In the genomic region with DNA sequence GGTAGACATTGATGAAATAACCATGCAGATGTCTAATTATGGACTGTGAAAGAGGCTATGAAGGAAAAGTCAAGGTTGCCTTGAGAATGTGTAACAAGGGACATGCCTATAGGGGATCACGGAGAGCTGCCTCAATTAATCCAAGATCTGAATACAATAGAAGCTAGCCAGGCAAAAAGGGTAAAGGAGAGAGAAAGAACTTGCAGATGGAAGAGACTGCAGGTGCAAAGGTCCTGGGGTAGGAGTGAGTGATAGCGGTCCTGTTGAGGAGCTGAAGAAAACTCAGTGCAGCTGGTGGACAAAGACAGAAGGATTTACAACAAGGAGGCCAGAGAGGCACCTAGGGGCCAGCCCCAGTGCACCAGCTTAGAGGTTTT, we compare ENCODE assay signal across 11 cellular contexts. TPM values are rescaled to one million over a fixed set of nuclear protein-coding genes. Genes with fewer than 3 reads are reported as not detected.
DNase-seq lines count a peak whose midpoint lies in the region; ATAC-seq and TF ChIP-seq lines count a peak whose summit lies in the region.
"Had no signal": no experiment of that assay in that cellular context is flagged by ENCODE, and none has a peak within 500 bp of the region (broad histone marks: within the 10 kb centered on the region; RNA-seq: fewer than 3 reads in every experiment).

No MANE protein-coding gene starts in this region.

- BruUV-seq in OCI-LY7 (replicated peaks; lab: Mats Ljungman, UMichigan), result no TSS peak

- CTCF ChIA-PET in OCI-LY7 (lab: Charles Lee; ENCODE audit: unreplicated experiment), result interaction anchor here (1.0 kb wide), 1 partner anchor 101 kb away, joined by 3 read pairs; no protein-coding TSS in a partner anchor

- 96 to 100% methylated on average over 2 of the region's 2 CpGs for WGBS in GM23248 (ENCODE audit: low coverage in 1 of 2, low lambda C conversion rate in 2 of 2, missing lambda C conversion rate in 2 of 2), 2 experiments

- no peaks in the 10 kb centered on the region for H3K9me3 Mint-ChIP-seq in chondrocyte (ENCODE audit: low read depth)

- no peaks in the 10 kb centered on the region for H3K36me3 Mint-ChIP-seq in chondrocyte (ENCODE audit: low read depth)

- H3K27ac ChIP-seq in GM23248 (peak overlapping the region; percentile 27), OCI-LY7 (ENCODE audit: low read depth, low read length, poor library complexity, severe bottlenecking) (peak overlapping the region; percentile 79)

- H3K9me3 ChIP-seq in GM23248 (ENCODE audit: low read depth), result no peaks in the 10 kb centered on the region
- no peaks in the 10 kb centered on the region for H3K9me3 ChIP-seq in OCI-LY7 (ENCODE audit: low read length)
- H3K9me3 ChIP-seq: left ventricle myocardium inferior had no signal

- H3K27ac Mint-ChIP-seq in chondrocyte (ENCODE audit: unreplicated experiment), result peak overlapping the region; percentile 62

- in situ Hi-C loops in GM23248 (cut with MboI), result no loop called here

- H4K20me1 ChIP-seq in GM23248 (ENCODE audit: insufficient read depth), result no peaks in the 10 kb centered on the region
- H4K20me1 ChIP-seq in OCI-LY7 (ENCODE audit: insufficient read depth, low read length), result no peaks in the 10 kb centered on the region

- no peak for ATAC-seq in sciatic nerve

- no peak overlapping the region for H3K9ac ChIP-seq in GM23248

- H3K4me3 Mint-ChIP-seq in chondrocyte (ENCODE audit: unreplicated experiment), result no peak overlapping the region

- no peak overlapping the region for H2AFZ ChIP-seq in GM23248
- no peak overlapping the region; the same call in 1 of the 2 replicates for H2AFZ ChIP-seq in OCI-LY7 (ENCODE audit: low read length)

- H3K79me2 ChIP-seq in GM23248 (ENCODE audit: insufficient read depth), result no peaks in the 10 kb centered on the region
- H3K79me2 ChIP-seq in OCI-LY7 (ENCODE audit: insufficient read depth, low read depth, low read length), result no peaks in the 10 kb centered on the region

- peaks cover 30% of the 10 kb centered on the region for H3F3A ChIP-seq in GM23248 (ENCODE audit: insufficient read depth)

- POLR2A ChIA-PET in OCI-LY7 (lab: Charles Lee), result no interaction called here

- DNase-seq in GM23248 (no peak), OCI-LY7 (ENCODE audit: low spot score) (peak; percentile 16), chondrocyte (ENCODE audit: low spot score) (peak; percentile 19), sciatic nerve (ENCODE audit: low spot score) (peak; percentile 33), NCI-H2227 (lab: John Stamatoyannopoulos, UW; ENCODE audit: unreplicated experiment) (no peak), NOMO-1 treated with dmso at 0.1 percent for 144 hours (lab: John Stamatoyannopoulos, UW; ENCODE audit: unreplicated experiment) (no peak), cortex of kidney (lab: John Stamatoyannopoulos, UW) (no peak)
- DNase-seq: DMS79, left ventricle myocardium inferior, NCI-H146 had no signal

- H3K27me3 ChIP-seq in GM23248 (replicated peaks; ENCODE audit: insufficient read depth), result no peaks in the 10 kb centered on the region

- TF ChIP-seq CTCF in OCI-LY7 (conservative IDR thresholded peaks at IDR 0.05; ENCODE audit: low read length), result no peak
- TF ChIP-seq CTCF in chondrocyte (IDR thresholded peaks at IDR 0.05), result no peak

- intact Hi-C loops in OCI-LY7 (cut with micrococcal nuclease; ENCODE audit: unreplicated experiment), result no loop called here
- intact Hi-C loops in sciatic nerve (cut with DNase I), result no loop called here

- H3K9me2 ChIP-seq in GM23248 (ENCODE audit: insufficient read depth), result no peaks in the 10 kb centered on the region
- H3K9me2 ChIP-seq in OCI-LY7 (ENCODE audit: insufficient read depth, low read length), result no peaks in the 10 kb centered on the region

- H3K27me3 Mint-ChIP-seq in chondrocyte (ENCODE audit: low read depth), result no peaks in the 10 kb centered on the region

- H3K36me3 ChIP-seq in GM23248 (ENCODE audit: low read depth), result no peaks in the 10 kb centered on the region
- H3K36me3 ChIP-seq in OCI-LY7 (ENCODE audit: insufficient read depth, low read length), result no peaks in the 10 kb centered on the region
- H3K36me3 ChIP-seq: left ventricle myocardium inferior had no signal

- H3K4me1 ChIP-seq in GM23248 (ENCODE audit: insufficient read depth) (peaks cover 45% of the 10 kb centered on the region), OCI-LY7 (ENCODE audit: insufficient read depth, low read length, poor library complexity, severe bottlenecking) (peaks cover 37% of the 10 kb centered on the region)

- H3K4me2 ChIP-seq in GM23248 (ENCODE audit: unreplicated experiment) (peak overlapping the region; percentile 22), OCI-LY7 (ENCODE audit: low read length) (peak overlapping the region; percentile 90)

- peaks cover 68% of the 10 kb centered on the region for H3K4me1 Mint-ChIP-seq in chondrocyte (ENCODE audit: low read depth)

- no peak overlapping the region for H3K4me3 ChIP-seq in GM23248
- peak overlapping the region; percentile 55 for H3K4me3 ChIP-seq in OCI-LY7 (ENCODE audit: low read depth, low read length, poor library complexity, severe bottlenecking)
- H3K4me3 ChIP-seq: left ventricle myocardium inferior had no signal

RNA-seq across cellular contexts. Expression of a gene that starts 15.9 kb away (rescaled TPM):
- total RNA-seq in GM23248 (2014; rRNA removed; shearing (Covaris generic)), result not detected in 2 replicates
- polyA plus RNA-seq in GM23248 (2016; fragmentation: Nextera tagmentation; extraction: Ambion mirVana), result 0.20 and 0.44 TPM in 2 replicates
- 0.18 and 0.22 TPM in 2 replicates for total RNA-seq in OCI-LY7 (2014; rRNA removed; shearing (Covaris generic))
- 0.66 and 0.97 TPM in 2 replicates for total RNA-seq in OCI-LY7 (2022)
- total RNA-seq in chondrocyte, result 0.39 TPM in 1 of 3 replicates, not detected in the others
- 0.36 TPM for total RNA-seq in sciatic nerve
- total RNA-seq: left ventricle myocardium inferior, pulmonary artery endothelial cell had no signal

RNA-seq across cellular contexts. Expression of a gene that starts 48.0 kb away (rescaled TPM):
- total RNA-seq in GM23248 (2014; rRNA removed; shearing (Covaris generic)), result not detected in 2 replicates
- polyA plus RNA-seq in GM23248 (2016; fragmentation: Nextera tagmentation; extraction: Ambion mirVana), result 0.68 and 1.2 TPM in 2 replicates
- 1.8 and 2.3 TPM in 2 replicates for total RNA-seq in OCI-LY7 (2014; rRNA removed; shearing (Covaris generic))
- 0.48 TPM in 1 of 2 replicates, not detected in the other for total RNA-seq in OCI-LY7 (2022)
- total RNA-seq in chondrocyte, result not detected in 3 replicates
- total RNA-seq in sciatic nerve, result 1.4 TPM
- total RNA-seq: left ventricle myocardium inferior, pulmonary artery endothelial cell had no signal

Comparison
In these comparisons a context has a peak if more than half of its experiments do, and no peak if none do; other contexts are left out.
1. DNase-seq: peak in OCI-LY7 (single experiment), chondrocyte (single experiment) and sciatic nerve (single experiment); none in GM23248 (single experiment), NCI-H2227 (single experiment), NOMO-1 treated with dmso at 0.1 percent for 144 hours (single experiment) and cortex of kidney (single experiment).